ENCODE assay signal across 8 cellular contexts in genomic region chr19:44415553-44415952, GRCh38. TPM values are rescaled to one million over a fixed set of nuclear protein-coding genes. Genes with fewer than 3 reads are reported as not detected.
"Had no signal": no experiment of that assay in that cellular context is flagged by ENCODE, and none has a peak within 500 bp of the region (broad histone marks: within the 10 kb centered on the region; RNA-seq: fewer than 3 reads in every experiment).

No MANE protein-coding gene starts in this region.

RNA-seq across cellular contexts. Expression of gene ZNF285, which starts 14.1 kb away (rescaled TPM):
- total RNA-seq: activated CD4-positive, alpha-beta T cell treated with anti-CD3 and anti-CD28 coated beads, Interleukin-2, amount 10 ng/mL, durations not matched to agents 24 days and 14 days; T-helper 1 cell treated with Interleukin-12 subunit alpha and Interleukin-12 subunit beta and Interleukin-4 antibody, amounts not matched to agents 30 ng/mL and 1 ng/mL, for 36 hours had no signal

RNA-seq across cellular contexts. Expression of gene ZNF229, which starts 32.7 kb away (rescaled TPM):
- total RNA-seq: activated CD4-positive, alpha-beta T cell treated with anti-CD3 and anti-CD28 coated beads, Interleukin-2, amount 10 ng/mL, durations not matched to agents 24 days and 14 days had no signal

RNA-seq across cellular contexts. Expression of gene ZNF112, which starts 59.1 kb away (rescaled TPM):
- total RNA-seq: activated CD4-positive, alpha-beta memory T cell treated with anti-CD3 and anti-CD28 coated beads, Interleukin-2, amount 10 ng/mL, durations not matched to agents 7 days and 5 days; activated CD4-positive, alpha-beta T cell treated with anti-CD3 and anti-CD28 coated beads, Interleukin-2, amount 10 ng/mL, durations not matched to agents 24 days and 14 days; activated CD4-positive, alpha-beta T cell treated with anti-CD3 and anti-CD28 coated beads, Interleukin-2, amount 10 ng/mL, durations not matched to agents 7 days and 5 days; activated CD8-positive, alpha-beta memory T cell treated with anti-CD3 and anti-CD28 coated beads, Interleukin-2, amount 10 ng/mL, durations not matched to agents 7 days and 5 days; activated CD8-positive, alpha-beta T cell treated with anti-CD3 and anti-CD28 coated beads, Interleukin-2, amount 10 ng/mL, durations not matched to agents 7 days and 5 days; T-helper 1 cell treated with Interleukin-12 subunit alpha and Interleukin-12 subunit beta and Interleukin-4 antibody, amounts not matched to agents 30 ng/mL and 1 ng/mL, for 36 hours; T-helper 17 cell; T-helper 2 cell treated with Interferon-gamma antibody and Interleukin-4, amounts not matched to agents 100 ng/mL and 5 ng/mL, for 36 hours had no signal
